ENCODE assay signal across 29 cellular contexts in genomic region chr13:24365191-24365590, GRCh38. TPM values are rescaled to one million over a fixed set of nuclear protein-coding genes. Genes with fewer than 3 reads are reported as not detected.
"Had no signal": no experiment of that assay in that cellular context is flagged by ENCODE, and none has a peak within 500 bp of the region (broad histone marks: within the 10 kb centered on the region; RNA-seq: fewer than 3 reads in every experiment).

No MANE protein-coding gene starts in this region.

- H3K27ac Mint-ChIP-seq: stimulated activated effector memory CD8-positive, alpha-beta T cell treated with anti-CD3 and anti-CD28 coated beads, Interleukin-12 subunit alpha, Interleukin-12 subunit beta, amount 100 ng/mL, for 72 hours; stimulated activated memory B cell treated with anti-CD40 and anti-IgM and Interleukin-4, amounts not matched to agents 10 μg/mL and 1 μg/mL and 100 μg/mL, for 72 hours; stimulated activated naive B cell treated with anti-CD40 and anti-IgM and Interleukin-4, amounts not matched to agents 10 μg/mL and 1 μg/mL and 100 μg/mL, for 72 hours; stimulated activated naive CD8-positive, alpha-beta T cell treated with anti-CD3 and anti-CD28 coated beads, Interleukin-15, amount 100 ng/mL, for 72 hours; stimulated activated naive CD8-positive, alpha-beta T cell treated with anti-CD3 and anti-CD28 coated beads, Interleukin-15, Interleukin-2, amounts not matched to agents 100 ng/mL and 50 ng/mL, for 24 hours; type B pancreatic cell had no signal

- H3K4me3 Mint-ChIP-seq: stimulated activated effector memory CD8-positive, alpha-beta T cell treated with anti-CD3 and anti-CD28 coated beads, Interleukin-12 subunit alpha, Interleukin-12 subunit beta, amount 100 ng/mL, for 72 hours; stimulated activated memory B cell treated with anti-CD40 and anti-IgM and Interleukin-4, amounts not matched to agents 10 μg/mL and 1 μg/mL and 100 μg/mL, for 72 hours; stimulated activated naive B cell treated with anti-CD40 and anti-IgM and Interleukin-4, amounts not matched to agents 10 μg/mL and 1 μg/mL and 100 μg/mL, for 72 hours; stimulated activated naive CD8-positive, alpha-beta T cell treated with anti-CD3 and anti-CD28 coated beads, Interleukin-15, amount 100 ng/mL, for 72 hours; stimulated activated naive CD8-positive, alpha-beta T cell treated with anti-CD3 and anti-CD28 coated beads, Interleukin-15, Interleukin-2, amounts not matched to agents 100 ng/mL and 50 ng/mL, for 24 hours; type B pancreatic cell had no signal

- H3K36me3 Mint-ChIP-seq: stimulated activated effector memory CD8-positive, alpha-beta T cell treated with anti-CD3 and anti-CD28 coated beads, Interleukin-12 subunit alpha, Interleukin-12 subunit beta, amount 100 ng/mL, for 72 hours; stimulated activated memory B cell treated with anti-CD40 and anti-IgM and Interleukin-4, amounts not matched to agents 10 μg/mL and 1 μg/mL and 100 μg/mL, for 72 hours; stimulated activated naive B cell treated with anti-CD40 and anti-IgM and Interleukin-4, amounts not matched to agents 10 μg/mL and 1 μg/mL and 100 μg/mL, for 72 hours; type B pancreatic cell had no signal

- H3K27me3 Mint-ChIP-seq: stimulated activated naive CD8-positive, alpha-beta T cell treated with anti-CD3 and anti-CD28 coated beads, Interleukin-15, Interleukin-2, amounts not matched to agents 100 ng/mL and 50 ng/mL, for 24 hours had no signal

- H3K27ac ChIP-seq: stomach, suprapubic skin, testis, thoracic aorta, thyroid gland, tibial artery, tibial nerve, transverse colon, upper lobe of left lung, upper lobe of right lung, uterus, vagina had no signal

- H3K27me3 ChIP-seq: stomach, testis, thyroid gland, tibial nerve, transverse colon, upper lobe of left lung, upper lobe of right lung, uterus, vagina had no signal

- H3K4me1 Mint-ChIP-seq: stimulated activated effector memory CD8-positive, alpha-beta T cell treated with anti-CD3 and anti-CD28 coated beads, Interleukin-12 subunit alpha, Interleukin-12 subunit beta, amount 100 ng/mL, for 72 hours; stimulated activated memory B cell treated with anti-CD40 and anti-IgM and Interleukin-4, amounts not matched to agents 10 μg/mL and 1 μg/mL and 100 μg/mL, for 72 hours; stimulated activated naive B cell treated with anti-CD40 and anti-IgM and Interleukin-4, amounts not matched to agents 10 μg/mL and 1 μg/mL and 100 μg/mL, for 72 hours; stimulated activated naive CD8-positive, alpha-beta T cell treated with anti-CD3 and anti-CD28 coated beads, Interleukin-15, amount 100 ng/mL, for 72 hours had no signal

- H3K9me3 Mint-ChIP-seq: stimulated activated effector memory CD8-positive, alpha-beta T cell treated with anti-CD3 and anti-CD28 coated beads, Interleukin-12 subunit alpha, Interleukin-12 subunit beta, amount 100 ng/mL, for 72 hours; stimulated activated memory B cell treated with anti-CD40 and anti-IgM and Interleukin-4, amounts not matched to agents 10 μg/mL and 1 μg/mL and 100 μg/mL, for 72 hours; stimulated activated naive B cell treated with anti-CD40 and anti-IgM and Interleukin-4, amounts not matched to agents 10 μg/mL and 1 μg/mL and 100 μg/mL, for 72 hours; stimulated activated naive CD8-positive, alpha-beta T cell treated with anti-CD3 and anti-CD28 coated beads, Interleukin-15, amount 100 ng/mL, for 72 hours; stimulated activated naive CD8-positive, alpha-beta T cell treated with anti-CD3 and anti-CD28 coated beads, Interleukin-15, Interleukin-2, amounts not matched to agents 100 ng/mL and 50 ng/mL, for 24 hours; type B pancreatic cell had no signal

- H3K4me1 ChIP-seq: stomach, suprapubic skin, testis, thyroid gland, tibial artery, tibial nerve, upper lobe of left lung, upper lobe of right lung, uterus, vagina had no signal

- H3K4me3 ChIP-seq: stomach, suprapubic skin, testis, thoracic aorta, thyroid gland, tibial artery, tibial nerve, transverse colon, upper lobe of left lung, upper lobe of right lung, uterus, vagina had no signal

- DNase-seq: stimulated activated CD4-positive, alpha-beta T cell treated with anti-CD3 and anti-CD28 coated beads, Interleukin-2, amount 100 ng/mL, for 48 hours; stimulated activated CD4-positive, alpha-beta T cell treated with anti-CD3 and anti-CD28 coated beads, Interleukin-4, amount 100 ng/mL, for 1 hour; stimulated activated CD4-positive, alpha-beta T cell treated with anti-CD3 and anti-CD28 coated beads, Interleukin-4, amount 100 ng/mL, for 24 hours; stimulated activated CD4-positive, alpha-beta T cell treated with anti-CD3 and anti-CD28 coated beads, Interleukin-4, amount 100 ng/mL, for 4 hours; stimulated activated CD8-positive, alpha-beta memory T cell treated with anti-CD3 and anti-CD28 coated beads, Interleukin-4, amount 100 ng/mL, for 48 hours; stimulated activated naive B cell treated with anti-CD40 and anti-IgM and Interleukin-4, amounts not matched to agents 10 μg/mL and 1 μg/mL and 100 μg/mL, for 72 hours; stimulated activated naive CD4-positive, alpha-beta T cell; stimulated activated naive CD4-positive, alpha-beta T cell treated with Interleukin-2 at 50 U/mL for 16 hours; stimulated activated naive CD8-positive, alpha-beta T cell treated with anti-CD3 and anti-CD28 coated beads, Interleukin-15, amount 100 ng/mL, for 72 hours; stimulated activated naive CD8-positive, alpha-beta T cell treated with anti-CD3 and anti-CD28 coated beads, Interleukin-15, Interleukin-2, amounts not matched to agents 100 U/mL and 50 U/mL, for 24 hours; stomach; substantia nigra; testis; thyroid gland; tibial artery; transverse colon; trophoblast cell; upper lobe of left lung; upper lobe of right lung; uterus had no signal

- H3K9me3 ChIP-seq: stomach, suprapubic skin, testis, thoracic aorta, thyroid gland, tibial artery, tibial nerve, transverse colon, upper lobe of left lung, upper lobe of right lung, uterus, vagina had no signal

- H3K36me3 ChIP-seq: stomach, suprapubic skin, thoracic aorta, thyroid gland, tibial artery, tibial nerve, transverse colon, upper lobe of left lung, upper lobe of right lung, uterus, vagina had no signal

RNA-seq across cellular contexts. Expression of gene C1QTNF9, which starts 55.8 kb away (rescaled TPM):
- total RNA-seq: temporal lobe, thyroid gland, upper lobe of right lung, vagina had no signal
